Comparison of ENCODE assay signal across 8 cellular contexts in genomic region chr12:53380104-53380796, GRCh38. TPM values are rescaled to one million over a fixed set of nuclear protein-coding genes. Genes with fewer than 3 reads are reported as not detected.
DNase-seq lines count a peak whose midpoint lies in the region; ATAC-seq and TF ChIP-seq lines count a peak whose summit lies in the region.

Gene SP1, plus strand, starts transcription at chr12:53380176. Its CDS starts 116 bp downstream, at chr12:53380292.

- peak within 1 kb of the TSS; percentile 97 to 98 for H3K27ac ChIP-seq in left lung

- peak; percentile 92 for DNase-seq in AG20443 (ENCODE audit: low spot score)
- DNase-seq in NCI-H69 (lab: John Stamatoyannopoulos, UW), result peak; percentile 98
- DNase-seq in activated CD4-positive, alpha-beta T cell treated with anti-CD3 and anti-CD28 coated beads, Interleukin-2, amount 50 U/mL, for 1 hour, result peak; percentile 99
- peak; percentile 51 for DNase-seq in cortex of kidney (lab: John Stamatoyannopoulos, UW)
- DNase-seq in left lung, result peak; percentile 94 to 98
- DNase-seq in stimulated activated CD4-positive, alpha-beta T cell treated with anti-CD3 and anti-CD28 coated beads, Interleukin-4, amount 100 ng/mL, for 1 hour, result peak; percentile 97

- H3K36me3 ChIP-seq in left lung, result peaks cover 0 to 35% of the 10 kb centered on the region in 2 donors

- TF ChIP-seq CTCF in left lung (IDR thresholded peaks at IDR 0.05), result no peak

- H3K27me3 ChIP-seq in left lung, result no peaks in the 10 kb centered on the region

- intact Hi-C loops in left lung (cut with DNase I), result no loop called here

- peak; percentile 54 for ATAC-seq in GM19324 (IDR thresholded peaks at IDR 0.05; ENCODE audit: low FRiP score, unreplicated experiment)
- ATAC-seq in HG03469 (IDR thresholded peaks at IDR 0.05; ENCODE audit: unreplicated experiment), result peak; percentile 27
- ATAC-seq in left lung, result peak; percentile 77

- peaks cover 47 to 53% of the 10 kb centered on the region in 2 donors for H3K4me1 ChIP-seq in left lung

- H3K4me3 ChIP-seq in left lung, result peak within 1 kb of the TSS; percentile 40 to 59

- H3K9me3 ChIP-seq in left lung, result no peaks in the 10 kb centered on the region

RNA-seq across cellular contexts. Expression of gene SP1, which starts in this region (rescaled TPM):
- total RNA-seq in left lung, result 10 to 100 TPM; 69.5 to 78.0 TPM

Comparison
In these comparisons a context has a peak if more than half of its experiments do, and no peak if none do; other contexts are left out.
1. Peak in every context shown above with its lines: DNase-seq, ATAC-seq, H3K4me3 ChIP-seq and H3K27ac ChIP-seq.
2. ATAC-seq: peak in every context shown above with its lines; median percentile 77 in left lung; 54 in GM19324; 27 in HG03469.